Comparison of ENCODE assay signal across 1 cellular context in the genomic region with DNA sequence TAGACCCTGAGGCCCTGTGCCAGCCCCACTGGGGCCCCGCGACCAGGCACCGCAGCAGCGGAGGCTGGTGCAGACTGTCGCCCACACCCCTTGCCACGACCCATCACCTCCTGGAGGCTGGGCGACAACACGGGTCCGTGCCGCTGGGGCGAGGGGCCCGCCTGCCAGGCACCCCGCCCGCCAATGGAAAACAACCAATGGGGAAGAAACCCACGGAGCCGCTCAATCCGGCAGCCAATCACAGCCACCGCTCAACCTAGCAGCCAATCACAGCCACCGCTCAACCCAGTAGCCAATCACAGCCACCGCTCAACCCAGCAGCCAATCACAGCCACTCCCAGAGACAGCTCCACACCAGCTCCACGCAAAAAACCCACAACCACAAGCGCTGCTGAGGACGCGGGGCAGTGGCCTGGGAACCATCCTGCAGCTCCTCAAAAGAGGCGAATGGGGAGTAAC.
TF ChIP-seq lines count a peak whose summit lies in the region.

No MANE protein-coding gene starts in this region.

TF ChIP-seq in GM23338, 12 proteins besides CTCF, POLR2A, EP300 and RAD21:
- TF ChIP-seq, protein P1, sequence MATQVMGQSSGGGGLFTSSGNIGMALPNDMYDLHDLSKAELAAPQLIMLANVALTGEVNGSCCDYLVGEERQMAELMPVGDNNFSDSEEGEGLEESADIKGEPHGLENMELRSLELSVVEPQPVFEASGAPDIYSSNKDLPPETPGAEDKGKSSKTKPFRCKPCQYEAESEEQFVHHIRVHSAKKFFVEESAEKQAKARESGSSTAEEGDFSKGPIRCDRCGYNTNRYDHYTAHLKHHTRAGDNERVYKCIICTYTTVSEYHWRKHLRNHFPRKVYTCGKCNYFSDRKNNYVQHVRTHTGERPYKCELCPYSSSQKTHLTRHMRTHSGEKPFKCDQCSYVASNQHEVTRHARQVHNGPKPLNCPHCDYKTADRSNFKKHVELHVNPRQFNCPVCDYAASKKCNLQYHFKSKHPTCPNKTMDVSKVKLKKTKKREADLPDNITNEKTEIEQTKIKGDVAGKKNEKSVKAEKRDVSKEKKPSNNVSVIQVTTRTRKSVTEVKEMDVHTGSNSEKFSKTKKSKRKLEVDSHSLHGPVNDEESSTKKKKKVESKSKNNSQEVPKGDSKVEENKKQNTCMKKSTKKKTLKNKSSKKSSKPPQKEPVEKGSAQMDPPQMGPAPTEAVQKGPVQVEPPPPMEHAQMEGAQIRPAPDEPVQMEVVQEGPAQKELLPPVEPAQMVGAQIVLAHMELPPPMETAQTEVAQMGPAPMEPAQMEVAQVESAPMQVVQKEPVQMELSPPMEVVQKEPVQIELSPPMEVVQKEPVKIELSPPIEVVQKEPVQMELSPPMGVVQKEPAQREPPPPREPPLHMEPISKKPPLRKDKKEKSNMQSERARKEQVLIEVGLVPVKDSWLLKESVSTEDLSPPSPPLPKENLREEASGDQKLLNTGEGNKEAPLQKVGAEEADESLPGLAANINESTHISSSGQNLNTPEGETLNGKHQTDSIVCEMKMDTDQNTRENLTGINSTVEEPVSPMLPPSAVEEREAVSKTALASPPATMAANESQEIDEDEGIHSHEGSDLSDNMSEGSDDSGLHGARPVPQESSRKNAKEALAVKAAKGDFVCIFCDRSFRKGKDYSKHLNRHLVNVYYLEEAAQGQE (IDR thresholded peaks at IDR 0.05; ENCODE audit: unreplicated experiment): no peak
- no peak for TF ChIP-seq NANOG (IDR thresholded peaks at IDR 0.05; ENCODE audit: borderline replicate concordance)
- no peak for TF ChIP-seq EZH2phosphoT487 (IDR thresholded peaks at IDR 0.05; ENCODE audit: unreplicated experiment)
- TF ChIP-seq STAT1 (IDR thresholded peaks at IDR 0.05; ENCODE audit: unreplicated experiment): no peak
- no peak for TF ChIP-seq EZH2 (IDR thresholded peaks at IDR 0.05; ENCODE audit: low read depth, unreplicated experiment)
